ENCODE assay signal across 8 cellular contexts in the genomic region with DNA sequence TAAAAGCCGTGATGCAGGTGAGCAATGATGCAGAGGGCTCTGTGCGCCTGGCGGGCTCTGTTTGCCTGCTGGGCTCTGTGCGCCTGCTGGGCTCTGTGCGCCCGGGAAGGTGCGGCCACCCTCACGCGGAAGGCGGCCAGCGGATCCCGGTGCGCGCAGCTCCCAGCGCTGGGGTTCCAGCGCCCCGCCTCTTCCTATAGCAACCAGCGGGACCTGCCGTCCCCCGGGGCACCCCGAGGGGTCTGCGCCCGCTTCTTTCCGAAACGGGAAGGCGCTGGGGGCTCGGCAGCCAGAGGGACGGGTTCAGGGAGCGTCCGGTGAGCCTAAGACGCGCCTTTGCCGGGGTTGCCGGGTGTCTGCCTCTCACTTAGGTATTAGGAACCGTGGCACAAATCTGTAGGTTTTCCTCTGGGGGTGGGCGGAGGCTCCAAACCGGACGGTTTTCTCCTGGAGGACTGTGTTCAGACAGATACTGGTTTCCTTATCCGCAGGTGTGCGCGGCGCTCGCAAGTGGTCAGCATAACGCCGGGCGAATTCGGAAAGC. TPM values are rescaled to one million over a fixed set of nuclear protein-coding genes. Genes with fewer than 3 reads are reported as not detected.
DNase-seq lines count a peak whose midpoint lies in the region; ATAC-seq and TF ChIP-seq lines count a peak whose summit lies in the region.

No MANE protein-coding gene starts in this region.

- CTCF ChIA-PET in PC-3 (lab: Charles Lee): no interaction called here

- H2AFZ ChIP-seq in PC-3 (ENCODE audit: low read length): peak overlapping the region; percentile 75

- no TSS peak for BruUV-seq in PC-3 (replicated peaks; lab: Mats Ljungman, UMichigan)

- no peak for TF ChIP-seq CTCF in PC-3 (conservative IDR thresholded peaks at IDR 0.05; ENCODE audit: low read depth, low read length)

- H3K27ac ChIP-seq in PC-3 (ENCODE audit: low read length): no peak overlapping the region
- H3K27ac ChIP-seq in ectodermal cell (ENCODE audit: insufficient read depth, low read depth, low read length, poor library complexity, severe bottlenecking): no peak overlapping the region
- H3K27ac ChIP-seq in mesodermal cell (ENCODE audit: low read depth, low read length, severe bottlenecking): no peak overlapping the region

- peak overlapping the region; percentile 90 for H3K4me2 ChIP-seq in PC-3 (ENCODE audit: low read length)

- intact Hi-C loops in PC-3 (cut with micrococcal nuclease): no loop called here

- peak; percentile 61 for ATAC-seq in PC-3

- H3K9me3 ChIP-seq in PC-3 (ENCODE audit: low read length) (no peaks in the 10 kb centered on the region), ectodermal cell (ENCODE audit: control insufficient read depth, low read length) (no peaks in the 10 kb centered on the region), mesodermal cell (ENCODE audit: control insufficient read depth, low read length) (no peaks in the 10 kb centered on the region)

- H3K36me3 ChIP-seq in PC-3 (ENCODE audit: low read depth, low read length) (no peaks in the 10 kb centered on the region), ectodermal cell (ENCODE audit: control insufficient read depth, insufficient read depth, low read length) (no peaks in the 10 kb centered on the region), mesodermal cell (ENCODE audit: control insufficient read depth, insufficient read depth, low read length) (peaks cover 19% of the 10 kb centered on the region)

- POLR2A ChIA-PET in PC-3 (lab: Charles Lee; ENCODE audit: unreplicated experiment): no interaction called here

- peak; percentile 33 for DNase-seq in activated CD4-positive, alpha-beta T cell treated with anti-CD3 and anti-CD28 coated beads for 48 hours
- no peak for DNase-seq in activated CD4-positive, alpha-beta T cell treated with anti-CD3 and anti-CD28 coated beads, Interleukin-2, amount 50 U/mL, for 1 hour
- peak; percentile 20 for DNase-seq in PC-3
- DNase-seq in NCI-H446 treated with DMSO at 0.1 percent for 48 hours (lab: John Stamatoyannopoulos, UW): no peak
- DNase-seq in activated effector memory CD4-positive, alpha-beta T cell treated with Interleukin-2 at 50 U/mL for 16 hours: no peak
- DNase-seq in SK-N-DZ (ENCODE audit: low spot score): no peak

- H3K27me3 ChIP-seq in PC-3 (ENCODE audit: low read length): 0 out of 2 replicates have a peak, but pooled peaks cover 3% of the 10 kb centered on the region
- peaks cover 22% of the 10 kb centered on the region for H3K27me3 ChIP-seq in ectodermal cell (ENCODE audit: control insufficient read depth, insufficient read depth, low read length, poor library complexity, severe bottlenecking)

- H3K4me3 ChIP-seq in PC-3 (ENCODE audit: low read length) (peak overlapping the region; percentile 68), ectodermal cell (ENCODE audit: insufficient read depth, low read depth, low read length) (peak overlapping the region; percentile 49), mesodermal cell (ENCODE audit: extremely low read depth, insufficient read depth, low read length, poor library complexity, severe bottlenecking) (peak overlapping the region; percentile 57)

- H3K9ac ChIP-seq in PC-3 (ENCODE audit: low read length): no peak overlapping the region

- H4K20me1 ChIP-seq in PC-3 (ENCODE audit: low read length): no peaks in the 10 kb centered on the region

- no peaks in the 10 kb centered on the region for H3K9me2 ChIP-seq in PC-3 (replicated peaks; ENCODE audit: low read length)

- H3K4me1 ChIP-seq in PC-3 (ENCODE audit: insufficient read depth, low read length) (0 out of 2 replicates have a peak, but pooled peaks cover 5% of the 10 kb centered on the region), ectodermal cell (ENCODE audit: control insufficient read depth, insufficient read depth, low read length) (peaks cover 3% of the 10 kb centered on the region), mesodermal cell (ENCODE audit: control insufficient read depth, insufficient read depth, low read length, poor library complexity, severe bottlenecking) (no peaks in the 10 kb centered on the region)

- H3K79me2 ChIP-seq in PC-3 (ENCODE audit: low read length): no peaks in the 10 kb centered on the region

- H3F3A ChIP-seq in PC-3 (ENCODE audit: low read length, unreplicated experiment): no peaks in the 10 kb centered on the region

- WGBS in ectodermal cell, 2 experiments: 4% methylated on average over 47 of the region's 47 CpGs
- 6 to 9% methylated on average over 46 to 47 of the region's 47 CpGs for WGBS in mesodermal cell (ENCODE audit: insufficient coverage in 2 of 2), 2 experiments

RNA-seq across cellular contexts. Expression of gene PRMT2, which starts 31.8 kb away (rescaled TPM):
- total RNA-seq in PC-3 (2014; rRNA removed): 101 and 128 TPM in 2 replicates
- polyA plus RNA-seq in ectodermal cell (2013, experiment 1 of 4): 127 TPM
- 119 TPM for polyA plus RNA-seq in ectodermal cell (2013, experiment 2 of 4)
- polyA plus RNA-seq in ectodermal cell (2013, experiment 3 of 4): 83.9 TPM
- 96.3 TPM for polyA plus RNA-seq in ectodermal cell (2013, experiment 4 of 4)
- 92.7 TPM for polyA plus RNA-seq in mesodermal cell (2013, experiment 1 of 2)
- polyA plus RNA-seq in mesodermal cell (2013, experiment 2 of 2): 83.4 TPM
- polyA plus RNA-seq in SK-N-DZ (2014; cell fraction: cytosol; rRNA removed): 67.4 and 72.7 TPM in 2 replicates
- 64.4 and 68.6 TPM in 2 replicates for polyA plus RNA-seq in SK-N-DZ (2014; cell fraction: nucleus; rRNA removed)

Comparison
In these comparisons a context has a peak if more than half of its experiments do, and no peak if none do; other contexts are left out.
1. DNase-seq: peak in activated CD4-positive, alpha-beta T cell treated with anti-CD3 and anti-CD28 coated beads for 48 hours (single experiment) and PC-3 (single experiment); none in activated CD4-positive, alpha-beta T cell treated with anti-CD3 and anti-CD28 coated beads, Interleukin-2, amount 50 U/mL, for 1 hour (single experiment), NCI-H446 treated with DMSO at 0.1 percent for 48 hours (single experiment), activated effector memory CD4-positive, alpha-beta T cell treated with Interleukin-2 at 50 U/mL for 16 hours (single experiment) and SK-N-DZ (single experiment).
2. Peak in every context shown above with its lines, with median percentiles within 50 percentile points of each other: H3K4me3 ChIP-seq.